Comparison of ENCODE assay signal across 1 cellular context in genomic region chr2:176079285-176079830, GRCh38.
TF ChIP-seq lines count a peak whose summit lies in the region.

No MANE protein-coding gene starts in this region.

TF ChIP-seq in H1, 55 proteins besides CTCF, POLR2A, EP300 and RAD21:
- no peak for TF ChIP-seq PHF8 (conservative IDR thresholded peaks at IDR 0.05; ENCODE audit: low read depth, low read length)
- no peak for TF ChIP-seq BACH1 (IDR thresholded peaks at IDR 0.05; ENCODE audit: low read length)
- no peak for TF ChIP-seq SIRT6 (IDR thresholded peaks at IDR 0.05; ENCODE audit: low read length)
- TF ChIP-seq POU5F1 (IDR thresholded peaks at IDR 0.05; ENCODE audit: low read depth, low read length) = no peak
- TF ChIP-seq GTF2F1 (IDR thresholded peaks at IDR 0.05; ENCODE audit: borderline replicate concordance, low read depth, low read length) = no peak
- TF ChIP-seq JUN (IDR thresholded peaks at IDR 0.05; ENCODE audit: low read depth, low read length) = no peak
- no peak for TF ChIP-seq NRF1 (IDR thresholded peaks at IDR 0.05; ENCODE audit: low read depth, low read length)
- no peak for TF ChIP-seq ATF3 (IDR thresholded peaks at IDR 0.05; ENCODE audit: insufficient read depth, low read depth, low read length)
- no peak for TF ChIP-seq TEAD4 (IDR thresholded peaks at IDR 0.05; ENCODE audit: low read depth, low read length)
- no peak for TF ChIP-seq SP1 (IDR thresholded peaks at IDR 0.05; ENCODE audit: low read depth, low read length)
- no peak for TF ChIP-seq BRCA1 (IDR thresholded peaks at IDR 0.05; ENCODE audit: low read depth, low read length)
- TF ChIP-seq, protein P1, sequence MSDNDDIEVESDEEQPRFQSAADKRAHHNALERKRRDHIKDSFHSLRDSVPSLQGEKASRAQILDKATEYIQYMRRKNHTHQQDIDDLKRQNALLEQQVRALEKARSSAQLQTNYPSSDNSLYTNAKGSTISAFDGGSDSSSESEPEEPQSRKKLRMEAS (IDR thresholded peaks at IDR 0.05) = no peak
- no peak for TF ChIP-seq SP4 (IDR thresholded peaks at IDR 0.05; ENCODE audit: low read length)
- no peak for TF ChIP-seq CHD1 (IDR thresholded peaks at IDR 0.05; ENCODE audit: low read depth, low read length)
- TF ChIP-seq SIX5 (IDR thresholded peaks at IDR 0.05; ENCODE audit: low read depth, low read length) = no peak
- TF ChIP-seq CHD7 (IDR thresholded peaks at IDR 0.05; ENCODE audit: insufficient replicate concordance, low read length) = no peak
- no peak for TF ChIP-seq CREB1 (IDR thresholded peaks at IDR 0.05)
- TF ChIP-seq RNF2 (IDR thresholded peaks at IDR 0.05; ENCODE audit: borderline replicate concordance, low read depth, low read length, missing control alignments, poor library complexity, severe bottlenecking) = peak; percentile 55
- TF ChIP-seq YY1 (IDR thresholded peaks at IDR 0.05; ENCODE audit: low read depth, low read length) = no peak
- TF ChIP-seq MAFK (IDR thresholded peaks at IDR 0.05; ENCODE audit: low read depth, low read length) = no peak
- TF ChIP-seq KDM1A (IDR thresholded peaks at IDR 0.05; ENCODE audit: borderline replicate concordance, low read length) = no peak
- no peak for TF ChIP-seq CBX5 (IDR thresholded peaks at IDR 0.05; ENCODE audit: low read depth, low read length)
- TF ChIP-seq JUND (IDR thresholded peaks at IDR 0.05; ENCODE audit: low read length) = no peak
- TF ChIP-seq BCL11A (IDR thresholded peaks at IDR 0.05; ENCODE audit: low read depth in 2 of 2, low read length in 2 of 2) = no peak
- peak; percentile 77 for TF ChIP-seq ASH2L (IDR thresholded peaks at IDR 0.05; ENCODE audit: low read length)
- no peak for TF ChIP-seq CHD2 (IDR thresholded peaks at IDR 0.05; ENCODE audit: low read length)
- TF ChIP-seq SP2 (IDR thresholded peaks at IDR 0.05; ENCODE audit: low read length) = no peak
- no peak for TF ChIP-seq ATF2 (IDR thresholded peaks at IDR 0.05; ENCODE audit: low read length)
- 0 out of 2 replicates have a peak, but pooled peaks have one; percentile 20 for TF ChIP-seq RBBP5 (IDR thresholded peaks at IDR 0.05; ENCODE audit: borderline replicate concordance, low read depth, low read length)
- no peak for TF ChIP-seq TBP (IDR thresholded peaks at IDR 0.05; ENCODE audit: low read depth, low read length)
- peak; percentile 0 for TF ChIP-seq KDM4A (IDR thresholded peaks at IDR 0.05; ENCODE audit: low read depth, low read length, severe bottlenecking)
- TF ChIP-seq CBX8 (IDR thresholded peaks at IDR 0.05; ENCODE audit: borderline replicate concordance, low read depth, low read length) = no peak
- TF ChIP-seq CEBPB (IDR thresholded peaks at IDR 0.05; ENCODE audit: low read depth, low read length) = no peak
- TF ChIP-seq TCF12 (IDR thresholded peaks at IDR 0.05; ENCODE audit: low read depth, low read length) = no peak
- TF ChIP-seq TAF7 (optimal IDR thresholded peaks at IDR 0.05; ENCODE audit: borderline replicate concordance, low read depth, low read length) = no peak
- TF ChIP-seq HDAC6 (IDR thresholded peaks at IDR 0.05; ENCODE audit: low read depth, low read length) = no peak
- TF ChIP-seq RXRA (IDR thresholded peaks at IDR 0.05; ENCODE audit: insufficient read depth, low read depth, low read length) = no peak
- no peak for TF ChIP-seq USF2 (IDR thresholded peaks at IDR 0.05; ENCODE audit: low read length)
- TF ChIP-seq KDM5A (IDR thresholded peaks at IDR 0.05; ENCODE audit: low read length) = no peak
- peak; percentile 85 for TF ChIP-seq SUZ12 (IDR thresholded peaks at IDR 0.05; ENCODE audit: low read length)
- no peak for TF ChIP-seq RFX5 (IDR thresholded peaks at IDR 0.05; ENCODE audit: borderline replicate concordance, low read depth, low read length)
- TF ChIP-seq, protein P2, sequence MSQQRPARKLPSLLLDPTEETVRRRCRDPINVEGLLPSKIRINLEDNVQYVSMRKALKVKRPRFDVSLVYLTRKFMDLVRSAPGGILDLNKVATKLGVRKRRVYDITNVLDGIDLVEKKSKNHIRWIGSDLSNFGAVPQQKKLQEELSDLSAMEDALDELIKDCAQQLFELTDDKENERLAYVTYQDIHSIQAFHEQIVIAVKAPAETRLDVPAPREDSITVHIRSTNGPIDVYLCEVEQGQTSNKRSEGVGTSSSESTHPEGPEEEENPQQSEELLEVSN (IDR thresholded peaks at IDR 0.05) = no peak
- peak; percentile 26 for TF ChIP-seq CTBP2 (IDR thresholded peaks at IDR 0.05; ENCODE audit: borderline replicate concordance, insufficient read depth, insufficient read length, low read length)
- TF ChIP-seq EGR1 (IDR thresholded peaks at IDR 0.05; ENCODE audit: borderline replicate concordance, low read depth, low read length) = 0 out of 2 replicates have a peak, but pooled peaks have one; percentile 16
- no peak for TF ChIP-seq SAP30 (IDR thresholded peaks at IDR 0.05; ENCODE audit: insufficient read depth, insufficient replicate concordance, low read length)
- no peak for TF ChIP-seq NANOG (IDR thresholded peaks at IDR 0.05; ENCODE audit: insufficient read depth, low read depth, low read length, poor library complexity, severe bottlenecking)
- TF ChIP-seq EZH2 (IDR thresholded peaks at IDR 0.05; ENCODE audit: low read depth, low read length, severe bottlenecking) = peak; percentile 73
- TF ChIP-seq ZNF274 (IDR thresholded peaks at IDR 0.05; ENCODE audit: borderline replicate concordance, extremely low read depth, low read length) = no peak
- no peak for TF ChIP-seq HDAC2 (IDR thresholded peaks at IDR 0.05; ENCODE audit: borderline replicate concordance in 1 of 2, low read depth in 2 of 2, low read length in 2 of 2)
- TF ChIP-seq SRF (IDR thresholded peaks at IDR 0.05; ENCODE audit: low read depth, low read length) = no peak
- TF ChIP-seq SIN3A (conservative IDR thresholded peaks at IDR 0.05 in 1 of 2, IDR thresholded peaks at IDR 0.05 in 1 of 2; ENCODE audit: low read depth in 1 of 2, low read length in 2 of 2) = no peak
- TF ChIP-seq FOSL1 (IDR thresholded peaks at IDR 0.05; ENCODE audit: insufficient read depth, low read depth, low read length) = no peak
- TF ChIP-seq GABPA (IDR thresholded peaks at IDR 0.05; ENCODE audit: borderline replicate concordance, insufficient read depth, low read length) = no peak
- TF ChIP-seq TAF1 (IDR thresholded peaks at IDR 0.05; ENCODE audit: low read depth, low read length) = no peak
- no peak for TF ChIP-seq POLR2AphosphoS5 (IDR thresholded peaks at IDR 0.05; ENCODE audit: low read depth, low read length)
